11 cellular contexts compared by ENCODE assay signal in the genomic region with DNA sequence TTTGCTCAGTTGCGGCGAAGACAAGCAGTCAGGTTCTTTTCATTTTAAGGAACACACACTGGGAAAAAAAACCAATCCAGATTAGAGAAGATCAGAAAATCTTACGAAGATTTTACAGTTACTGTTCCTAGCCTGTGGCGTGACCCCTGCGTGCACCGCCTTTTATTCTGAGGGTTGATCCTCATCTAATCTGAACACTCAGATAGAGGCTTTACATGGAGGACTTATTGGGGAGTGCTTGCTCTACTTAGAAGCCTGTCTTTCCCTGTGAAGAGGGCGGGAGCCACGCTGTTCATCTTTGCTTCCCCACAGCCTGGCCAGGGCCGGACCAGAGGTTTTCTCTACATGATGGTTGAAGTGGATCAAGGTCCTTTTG. TPM values are rescaled to one million over a fixed set of nuclear protein-coding genes. Genes with fewer than 3 reads are reported as not detected.
A peak's percentile ranks its signal among the peaks of the same experiment; 100 is the strongest.
DNase-seq lines count a peak whose midpoint lies in the region; ATAC-seq, FAIRE-seq and TF ChIP-seq lines count a peak whose summit lies in the region.
"Had no signal": no experiment of that assay in that cellular context is flagged by ENCODE, and none has a peak within 500 bp of the region (broad histone marks: within the 10 kb centered on the region; RNA-seq: fewer than 3 reads in every experiment).

No MANE protein-coding gene starts in this region.

- WGBS in HepG2 (ENCODE audit: low lambda C conversion rate) = 47% methylated on average over 8 of the region's 9 CpGs
- WGBS in right lobe of liver (ENCODE audit: insufficient coverage, low coverage, low lambda C conversion rate, missing lambda C conversion rate) = 74% methylated on average over 7 of the region's 9 CpGs

- POLR2A ChIA-PET in HepG2 (lab: Yijun Ruan, JAX) = interaction anchor here (1.0 kb wide), 2 partner anchors 56 to 225 kb away, joined by 4 to 8 read pairs; a partner anchor contains a TSS

- CTCF ChIA-PET in HepG2 (lab: Yijun Ruan, JAX; ENCODE audit: low intra/inter-chr PET ratio, low total read pairs) = no interaction called here

- H2AFZ ChIP-seq in HepG2 (ENCODE audit: low read length) = no peak overlapping the region

- TF ChIP-seq EP300 in HepG2 (IDR thresholded peaks at IDR 0.05; ENCODE audit: low read depth in 2 of 2, low read length in 2 of 2) (no peak), HepG2 (CRISPR knock-in tag; IDR thresholded peaks at IDR 0.05; ENCODE audit: borderline replicate concordance) (no peak)

- no peak for TF ChIP-seq POLR2A in HepG2 (IDR thresholded peaks at IDR 0.05; ENCODE audit: insufficient read depth in 1 of 2, low read depth in 2 of 2, low read length in 2 of 2)
- TF ChIP-seq POLR2A in right lobe of liver (IDR thresholded peaks at IDR 0.05) = no peak

- BruUV-seq in HepG2 (replicated peaks; lab: Mats Ljungman, UMichigan) = no TSS peak

- H3K4me2 ChIP-seq in HepG2 (ENCODE audit: low read depth, low read length) = peak overlapping the region; percentile 88

- ATAC-seq in HepG2 = peak; percentile 12; the same call in 2 of the 3 replicates
- ATAC-seq in right lobe of liver = no peak
- no peak for ATAC-seq in GM19452 (IDR thresholded peaks at IDR 0.05; ENCODE audit: unreplicated experiment)
- ATAC-seq in HG02759 (IDR thresholded peaks at IDR 0.05; ENCODE audit: unreplicated experiment) = no peak
- ATAC-seq in GM21717 (IDR thresholded peaks at IDR 0.05; ENCODE audit: unreplicated experiment) = no peak

- H3K27ac ChIP-seq in HepG2 (ENCODE audit: extremely low read length, insufficient read depth, low read length) (peak overlapping the region; percentile 53), right lobe of liver (peak overlapping the region in 1 of 3 donors; percentile 77), WERI-Rb-1 (peak overlapping the region; percentile 82), iPS-20b (ENCODE audit: low read length) (no peak overlapping the region)

- TF ChIP-seq CTCF in HepG2 (CRISPR knock-in tag; IDR thresholded peaks at IDR 0.05) (no peak), right lobe of liver (IDR thresholded peaks at IDR 0.05) (no peak), WERI-Rb-1 (IDR thresholded peaks at IDR 0.05; ENCODE audit: low read depth, low read length) (no peak)

- H3K4me1 ChIP-seq in HepG2 (ENCODE audit: insufficient read depth, low read length) (peaks cover 63% of the 10 kb centered on the region), right lobe of liver (peaks cover 0 to 57% (median 23%) of the 10 kb centered on the region in 4 donors), iPS-20b (ENCODE audit: insufficient read depth, low read length) (no peaks in the 10 kb centered on the region)

- H3K4me3 ChIP-seq in HepG2 (replicated peaks in 1 of 3; ENCODE audit: insufficient read depth in 1 of 3, low read depth in 2 of 3, low read length in 3 of 3) = peak overlapping the region; percentile 74 to 85 (median 79)
- peak overlapping the region in 1 of 3 donors; percentile 66 for H3K4me3 ChIP-seq in right lobe of liver
- H3K4me3 ChIP-seq in WERI-Rb-1 (ENCODE audit: low read depth, low read length) = peak overlapping the region; percentile 52
- peak overlapping the region; percentile 67; the same call in 1 of the 2 replicates for H3K4me3 ChIP-seq in iPS-20b (ENCODE audit: low read length)

- DNase-seq in HepG2 (ENCODE audit: low spot score) (no peak), right lobe of liver (no peak), WERI-Rb-1 (no peak), A172 (ENCODE audit: low spot score) (no peak)
- DNase-seq: dermis blood vessel endothelial cell had no signal

- H3K27me3 ChIP-seq in HepG2 (ENCODE audit: control insufficient read depth in 1 of 2, insufficient read depth in 2 of 2, low read length in 2 of 2) = peaks cover 0 to 3% of the 10 kb centered on the region in 2 experiments; a peak in 2 of 5 replicates
- H3K27me3 ChIP-seq in right lobe of liver = no peaks in the 10 kb centered on the region
- H3K27me3 ChIP-seq in WERI-Rb-1 (ENCODE audit: insufficient read depth, low read depth, severe bottlenecking) = no peaks in the 10 kb centered on the region
- H3K27me3 ChIP-seq in iPS-20b (ENCODE audit: insufficient read depth, low read length) = peaks cover 54% of the 10 kb centered on the region

- peak; percentile 85 for FAIRE-seq in HepG2 (lab: Jason Lieb, UNC)

- peaks cover 27% of the 10 kb centered on the region for H3K79me2 ChIP-seq in HepG2 (ENCODE audit: insufficient read depth, low read length)

- peaks cover 20% of the 10 kb centered on the region for H4K20me1 ChIP-seq in HepG2 (ENCODE audit: insufficient read depth, low read length)

- TF ChIP-seq RAD21 in HepG2 (CRISPR knock-in tag; IDR thresholded peaks at IDR 0.05) = no peak

- intact Hi-C loops in HepG2 (cut with micrococcal nuclease; ENCODE audit: unreplicated experiment) (no loop called here), right lobe of liver (cut with DNase I) (no loop called here)

- in situ Hi-C loops in HepG2 (cut with HindIII; ENCODE audit: extremely low pct_ligation_motif_present, low pct_unique_long_range_greater_than_20kb) = no loop called here

- H3K9ac ChIP-seq in HepG2 (ENCODE audit: insufficient read depth, low read depth, low read length) (peak overlapping the region; percentile 71; the same call in 1 of the 2 replicates), iPS-20b (ENCODE audit: low read depth, low read length) (no peak overlapping the region)

- peaks cover 2 to 5% of the 10 kb centered on the region in 2 experiments; a peak in 2 of 5 replicates for H3K36me3 ChIP-seq in HepG2 (replicated peaks in 1 of 2; ENCODE audit: control insufficient read depth in 1 of 2, insufficient read depth in 2 of 2, low read length in 2 of 2)
- no peaks in the 10 kb centered on the region for H3K36me3 ChIP-seq in right lobe of liver
- H3K36me3 ChIP-seq in WERI-Rb-1 = peaks cover 30% of the 10 kb centered on the region
- no peaks in the 10 kb centered on the region for H3K36me3 ChIP-seq in iPS-20b (ENCODE audit: insufficient read depth, low read depth, low read length)

- H3K9me3 ChIP-seq in HepG2 (ENCODE audit: low read length) (no peaks in the 10 kb centered on the region), right lobe of liver (no peaks in the 10 kb centered on the region), WERI-Rb-1 (ENCODE audit: severe bottlenecking) (no peaks in the 10 kb centered on the region), iPS-20b (ENCODE audit: insufficient read depth, low read depth, low read length) (no peaks in the 10 kb centered on the region)

RNA-seq across cellular contexts. Expression of a gene that starts 1.4 kb away (rescaled TPM):
- 13.7 and 17.6 TPM in 2 replicates for total RNA-seq in HepG2 (2016; rRNA removed; fragmentation: Illumina TruSeq; extraction: Trizol)
- total RNA-seq in HepG2 (2016; cell fraction: cytosol; rRNA removed; fragmentation: Illumina TruSeq; extraction: Trizol; ENCODE audit: low read depth) = 1.3 and 1.4 TPM in 2 replicates
- 12.6 and 15.8 TPM in 2 replicates for total RNA-seq in HepG2 (2016; cell fraction: insoluble cytoplasmic fraction; rRNA removed; fragmentation: Illumina TruSeq; extraction: Trizol)
- total RNA-seq in HepG2 (2016; cell fraction: membrane; rRNA removed; fragmentation: Illumina TruSeq; extraction: Trizol) = 4.8 and 5.7 TPM in 2 replicates
- total RNA-seq in HepG2 (2016; cell fraction: nucleus; rRNA removed; fragmentation: Illumina TruSeq; extraction: Trizol) = 12.6 and 14.4 TPM in 2 replicates
- polyA plus RNA-seq in HepG2 (2011; rRNA removed) = 7.7 and 8.4 TPM in 2 replicates
- polyA plus RNA-seq in HepG2 (2011; cell fraction: cytosol; rRNA removed) = 3.7 and 4.9 TPM in 2 replicates
- 29.9 and 35.0 TPM in 2 replicates for polyA plus RNA-seq in HepG2 (2011; cell fraction: nucleus; rRNA removed)
- 5.7 TPM in 2 replicates for polyA plus RNA-seq in HepG2 (2012)
- polyA plus RNA-seq in HepG2 (2016; cell fraction: cytosol; fragmentation: Illumina TruSeq; extraction: Trizol; ENCODE audit: low read depth) = 1.0 and 1.2 TPM in 2 replicates
- 8.4 and 11.8 TPM in 2 replicates for polyA plus RNA-seq in HepG2 (2016; cell fraction: insoluble cytoplasmic fraction; fragmentation: Illumina TruSeq; extraction: Trizol; ENCODE audit: low read depth)
- polyA plus RNA-seq in HepG2 (2016; cell fraction: membrane; fragmentation: Illumina TruSeq; extraction: Trizol; ENCODE audit: low read depth) = 2.4 and 3.2 TPM in 2 replicates
- polyA plus RNA-seq in HepG2 (2016; cell fraction: nucleus; fragmentation: Illumina TruSeq; extraction: Trizol; ENCODE audit: insufficient read depth, low read depth) = 22.4 and 24.8 TPM in 2 replicates
- 11.0 and 28.2 TPM in 2 replicates for polyA minus RNA-seq in HepG2 (2011; rRNA and poly(A)+ RNA removed; ENCODE audit: low replicate concordance)
- polyA minus RNA-seq in HepG2 (2011; cell fraction: cytosol; rRNA and poly(A)+ RNA removed) = 9.1 and 10.4 TPM in 2 replicates
- 10.0 and 13.8 TPM in 2 replicates for polyA minus RNA-seq in HepG2 (2011; cell fraction: nucleus; rRNA and poly(A)+ RNA removed)
- 10 to 100 TPM; 14.9 to 22.7 (median 17.5) TPM for total RNA-seq in right lobe of liver
- total RNA-seq in A172 (2014; rRNA removed; shearing (Covaris generic)) = 8.6 and 18.0 TPM in 2 replicates

RNA-seq across cellular contexts. Expression of a gene that starts 5.2 kb away (rescaled TPM):
- total RNA-seq in HepG2 (2016; rRNA removed; fragmentation: Illumina TruSeq; extraction: Trizol) = 0.20 and 0.35 TPM in 2 replicates
- total RNA-seq in HepG2 (2016; cell fraction: cytosol; rRNA removed; fragmentation: Illumina TruSeq; extraction: Trizol; ENCODE audit: low read depth) = not detected in 2 replicates
- total RNA-seq in HepG2 (2016; cell fraction: insoluble cytoplasmic fraction; rRNA removed; fragmentation: Illumina TruSeq; extraction: Trizol) = 0.15 and 0.30 TPM in 2 replicates
- 0.25 TPM in 1 of 2 replicates, not detected in the other for total RNA-seq in HepG2 (2016; cell fraction: membrane; rRNA removed; fragmentation: Illumina TruSeq; extraction: Trizol)
- total RNA-seq in HepG2 (2016; cell fraction: nucleus; rRNA removed; fragmentation: Illumina TruSeq; extraction: Trizol) = 0.19 and 0.28 TPM in 2 replicates
- 0.09 and 0.29 TPM in 2 replicates for polyA plus RNA-seq in HepG2 (2011; rRNA removed)
- 0.12 and 0.15 TPM in 2 replicates for polyA plus RNA-seq in HepG2 (2011; cell fraction: cytosol; rRNA removed)
- polyA plus RNA-seq in HepG2 (2011; cell fraction: nucleus; rRNA removed) = 0.66 and 0.79 TPM in 2 replicates
- polyA plus RNA-seq in HepG2 (2012) = 0.07 and 0.11 TPM in 2 replicates
- polyA plus RNA-seq in HepG2 (2016; cell fraction: cytosol; fragmentation: Illumina TruSeq; extraction: Trizol; ENCODE audit: low read depth) = 0.08 TPM in 1 of 2 replicates, not detected in the other
- not detected in 2 replicates for polyA plus RNA-seq in HepG2 (2016; cell fraction: insoluble cytoplasmic fraction; fragmentation: Illumina TruSeq; extraction: Trizol; ENCODE audit: low read depth)
- not detected in 2 replicates for polyA plus RNA-seq in HepG2 (2016; cell fraction: membrane; fragmentation: Illumina TruSeq; extraction: Trizol; ENCODE audit: low read depth)
- 0.23 TPM in 1 of 2 replicates, not detected in the other for polyA plus RNA-seq in HepG2 (2016; cell fraction: nucleus; fragmentation: Illumina TruSeq; extraction: Trizol; ENCODE audit: insufficient read depth, low read depth)
- polyA minus RNA-seq in HepG2 (2011; rRNA and poly(A)+ RNA removed; ENCODE audit: low replicate concordance) = 0.49 and 1.4 TPM in 2 replicates
- 0.59 and 0.62 TPM in 2 replicates for polyA minus RNA-seq in HepG2 (2011; cell fraction: cytosol; rRNA and poly(A)+ RNA removed)
- 0.39 and 0.62 TPM in 2 replicates for polyA minus RNA-seq in HepG2 (2011; cell fraction: nucleus; rRNA and poly(A)+ RNA removed)
- total RNA-seq in right lobe of liver = 1 to 10 TPM in 4 of 6 experiments, under 1 TPM in 2; 0.39 to 2.1 (median 1.2) TPM
- 0.12 TPM in 1 of 2 replicates, not detected in the other for total RNA-seq in A172 (2014; rRNA removed; shearing (Covaris generic))
- total RNA-seq: dermis blood vessel endothelial cell, SK-MEL-5, subcutaneous adipose tissue had no signal

RNA-seq across cellular contexts. Expression of a gene that starts 16.4 kb away (rescaled TPM):
- 19.7 and 24.4 TPM in 2 replicates for total RNA-seq in HepG2 (2016; rRNA removed; fragmentation: Illumina TruSeq; extraction: Trizol)
- 10.8 and 13.0 TPM in 2 replicates for total RNA-seq in HepG2 (2016; cell fraction: cytosol; rRNA removed; fragmentation: Illumina TruSeq; extraction: Trizol; ENCODE audit: low read depth)
- 16.5 and 23.4 TPM in 2 replicates for total RNA-seq in HepG2 (2016; cell fraction: insoluble cytoplasmic fraction; rRNA removed; fragmentation: Illumina TruSeq; extraction: Trizol)
- total RNA-seq in HepG2 (2016; cell fraction: membrane; rRNA removed; fragmentation: Illumina TruSeq; extraction: Trizol) = 18.0 and 21.4 TPM in 2 replicates
- 17.3 and 20.2 TPM in 2 replicates for total RNA-seq in HepG2 (2016; cell fraction: nucleus; rRNA removed; fragmentation: Illumina TruSeq; extraction: Trizol)
- polyA plus RNA-seq in HepG2 (2011; rRNA removed) = 5.9 and 6.2 TPM in 2 replicates
- 3.2 and 8.6 TPM in 2 replicates for polyA plus RNA-seq in HepG2 (2011; cell fraction: cytosol; rRNA removed)
- polyA plus RNA-seq in HepG2 (2011; cell fraction: nucleus; rRNA removed) = 28.4 and 38.0 TPM in 2 replicates
- 3.0 and 4.0 TPM in 2 replicates for polyA plus RNA-seq in HepG2 (2012)
- 11.9 and 12.7 TPM in 2 replicates for polyA plus RNA-seq in HepG2 (2016; cell fraction: cytosol; fragmentation: Illumina TruSeq; extraction: Trizol; ENCODE audit: low read depth)
- 19.2 and 19.4 TPM in 2 replicates for polyA plus RNA-seq in HepG2 (2016; cell fraction: insoluble cytoplasmic fraction; fragmentation: Illumina TruSeq; extraction: Trizol; ENCODE audit: low read depth)
- polyA plus RNA-seq in HepG2 (2016; cell fraction: membrane; fragmentation: Illumina TruSeq; extraction: Trizol; ENCODE audit: low read depth) = 14.6 and 18.0 TPM in 2 replicates
- 38.8 and 41.0 TPM in 2 replicates for polyA plus RNA-seq in HepG2 (2016; cell fraction: nucleus; fragmentation: Illumina TruSeq; extraction: Trizol; ENCODE audit: insufficient read depth, low read depth)
- polyA minus RNA-seq in HepG2 (2011; rRNA and poly(A)+ RNA removed; ENCODE audit: low replicate concordance) = 5.2 and 12.3 TPM in 2 replicates
- polyA minus RNA-seq in HepG2 (2011; cell fraction: cytosol; rRNA and poly(A)+ RNA removed) = 2.5 and 3.1 TPM in 2 replicates
- polyA minus RNA-seq in HepG2 (2011; cell fraction: nucleus; rRNA and poly(A)+ RNA removed) = 6.3 and 10.6 TPM in 2 replicates
- total RNA-seq in right lobe of liver = 1 to 10 TPM in 3 of 6 experiments, under 1 TPM in 3; 0.35 to 2.8 (median 0.87) TPM
- 33.2 and 48.6 TPM in 2 replicates for total RNA-seq in A172 (2014; rRNA removed; shearing (Covaris generic))

RNA-seq across cellular contexts. Expression of a gene that starts 37.4 kb away (rescaled TPM):
- 7.2 and 10.4 TPM in 2 replicates for total RNA-seq in HepG2 (2016; rRNA removed; fragmentation: Illumina TruSeq; extraction: Trizol)
- total RNA-seq in HepG2 (2016; cell fraction: cytosol; rRNA removed; fragmentation: Illumina TruSeq; extraction: Trizol; ENCODE audit: low read depth) = 7.6 and 9.4 TPM in 2 replicates
- 5.7 and 10.1 TPM in 2 replicates for total RNA-seq in HepG2 (2016; cell fraction: insoluble cytoplasmic fraction; rRNA removed; fragmentation: Illumina TruSeq; extraction: Trizol)
- total RNA-seq in HepG2 (2016; cell fraction: membrane; rRNA removed; fragmentation: Illumina TruSeq; extraction: Trizol) = 11.1 and 14.0 TPM in 2 replicates
- total RNA-seq in HepG2 (2016; cell fraction: nucleus; rRNA removed; fragmentation: Illumina TruSeq; extraction: Trizol) = 13.6 and 17.3 TPM in 2 replicates
- 20.1 and 21.1 TPM in 2 replicates for polyA plus RNA-seq in HepG2 (2011; rRNA removed)
- polyA plus RNA-seq in HepG2 (2011; cell fraction: cytosol; rRNA removed) = 29.7 and 32.0 TPM in 2 replicates
- 42.5 and 51.4 TPM in 2 replicates for polyA plus RNA-seq in HepG2 (2011; cell fraction: nucleus; rRNA removed)
- 133 and 154 TPM in 2 replicates for polyA plus RNA-seq in HepG2 (2012)
- 106 and 119 TPM in 2 replicates for polyA plus RNA-seq in HepG2 (2016; cell fraction: cytosol; fragmentation: Illumina TruSeq; extraction: Trizol; ENCODE audit: low read depth)
- polyA plus RNA-seq in HepG2 (2016; cell fraction: insoluble cytoplasmic fraction; fragmentation: Illumina TruSeq; extraction: Trizol; ENCODE audit: low read depth) = 50.3 and 60.7 TPM in 2 replicates
- 97.9 and 104 TPM in 2 replicates for polyA plus RNA-seq in HepG2 (2016; cell fraction: membrane; fragmentation: Illumina TruSeq; extraction: Trizol; ENCODE audit: low read depth)
- polyA plus RNA-seq in HepG2 (2016; cell fraction: nucleus; fragmentation: Illumina TruSeq; extraction: Trizol; ENCODE audit: insufficient read depth, low read depth) = 168 and 190 TPM in 2 replicates
- polyA minus RNA-seq in HepG2 (2011; rRNA and poly(A)+ RNA removed; ENCODE audit: low replicate concordance) = 20.0 and 29.5 TPM in 2 replicates
- polyA minus RNA-seq in HepG2 (2011; cell fraction: cytosol; rRNA and poly(A)+ RNA removed) = 52.8 and 62.5 TPM in 2 replicates
- polyA minus RNA-seq in HepG2 (2011; cell fraction: nucleus; rRNA and poly(A)+ RNA removed) = 10.4 and 11.5 TPM in 2 replicates
- total RNA-seq in right lobe of liver = 100 to 1,000 TPM in 1 of 6 experiments, 10 to 100 TPM in 5; 71.5 to 100 (median 79.4) TPM
- total RNA-seq in A172 (2014; rRNA removed; shearing (Covaris generic)) = 24.7 and 51.1 TPM in 2 replicates

RNA-seq across cellular contexts. Expression of a gene that starts 43.8 kb away (rescaled TPM):
- total RNA-seq in HepG2 (2016; rRNA removed; fragmentation: Illumina TruSeq; extraction: Trizol) (13.8 and 39.1 TPM in 2 replicates), right lobe of liver (10 to 100 TPM; 12.3 to 24.9 (median 21.4) TPM)
- total RNA-seq in HepG2 (2016; cell fraction: cytosol; rRNA removed; fragmentation: Illumina TruSeq; extraction: Trizol; ENCODE audit: low read depth) = 14.4 and 16.3 TPM in 2 replicates
- total RNA-seq in HepG2 (2016; cell fraction: insoluble cytoplasmic fraction; rRNA removed; fragmentation: Illumina TruSeq; extraction: Trizol) = 15.5 and 37.7 TPM in 2 replicates
- total RNA-seq in HepG2 (2016; cell fraction: membrane; rRNA removed; fragmentation: Illumina TruSeq; extraction: Trizol) = 11.4 and 12.8 TPM in 2 replicates
- 56.5 and 57.9 TPM in 2 replicates for total RNA-seq in HepG2 (2016; cell fraction: nucleus; rRNA removed; fragmentation: Illumina TruSeq; extraction: Trizol)
- 33.5 and 51.3 TPM in 2 replicates for polyA plus RNA-seq in HepG2 (2011; rRNA removed)
- polyA plus RNA-seq in HepG2 (2011; cell fraction: cytosol; rRNA removed) = 12.9 and 24.3 TPM in 2 replicates
- 624 and 803 TPM in 2 replicates for polyA plus RNA-seq in HepG2 (2011; cell fraction: nucleus; rRNA removed)
- polyA plus RNA-seq in HepG2 (2012) = 30.1 and 34.2 TPM in 2 replicates
- 5.3 and 8.4 TPM in 2 replicates for polyA plus RNA-seq in HepG2 (2016; cell fraction: cytosol; fragmentation: Illumina TruSeq; extraction: Trizol; ENCODE audit: low read depth)
- 11.9 and 12.8 TPM in 2 replicates for polyA plus RNA-seq in HepG2 (2016; cell fraction: insoluble cytoplasmic fraction; fragmentation: Illumina TruSeq; extraction: Trizol; ENCODE audit: low read depth)
- polyA plus RNA-seq in HepG2 (2016; cell fraction: membrane; fragmentation: Illumina TruSeq; extraction: Trizol; ENCODE audit: low read depth) = 7.2 and 9.8 TPM in 2 replicates
- polyA plus RNA-seq in HepG2 (2016; cell fraction: nucleus; fragmentation: Illumina TruSeq; extraction: Trizol; ENCODE audit: insufficient read depth, low read depth) = 125 and 129 TPM in 2 replicates
- polyA minus RNA-seq in HepG2 (2011; rRNA and poly(A)+ RNA removed; ENCODE audit: low replicate concordance) = 20.8 and 63.2 TPM in 2 replicates
- polyA minus RNA-seq in HepG2 (2011; cell fraction: cytosol; rRNA and poly(A)+ RNA removed) = 11.8 and 13.7 TPM in 2 replicates
- polyA minus RNA-seq in HepG2 (2011; cell fraction: nucleus; rRNA and poly(A)+ RNA removed) = 81.2 and 102 TPM in 2 replicates
- 71.3 and 76.8 TPM in 2 replicates for total RNA-seq in A172 (2014; rRNA removed; shearing (Covaris generic))
